In genomic region chr16:51248217-51248616, GRCh38 we compare ENCODE assay signal across 34 cellular contexts.
"Had no signal": no experiment of that assay in that cellular context is flagged by ENCODE, and none has a peak within 500 bp of the region (broad histone marks: within the 10 kb centered on the region; RNA-seq: fewer than 3 reads in every experiment).

No MANE protein-coding gene starts in this region.

- H3K9me3 ChIP-seq: MG63 had no signal

- DNase-seq: Karpas-422, Kasumi-1, MG63, MM.1S, MV-4-11, NCI-H1048, NCI-H1092, NCI-H1092 treated with DMSO at 0.1 percent for 48 hours, NCI-H1105, NCI-H1105 treated with DMSO at 0.1 percent for 48 hours, NCI-H1417, NCI-H1417 treated with DMSO at 0.1 percent for 48 hours, NCI-H1436, NCI-H1436 treated with DMSO at 0.1 percent for 48 hours, NCI-H146, NCI-H1694, NCI-H1694 treated with DMSO at 0.1 percent for 48 hours, NCI-H187, NCI-H187 treated with DMSO at 0.1 percent for 48 hours, NCI-H1930, NCI-H2029, NCI-H2029 treated with DMSO at 0.1 percent for 48 hours, NCI-H2081, NCI-H2081 treated with DMSO at 0.1 percent for 48 hours, NCI-H2107, NCI-H2171, NCI-H2171 treated with DMSO at 0.1 percent for 48 hours, NCI-H2227 treated with DMSO at 0.1 percent for 48 hours, NCI-H226, NCI-H345, NCI-H446, NCI-H446 treated with DMSO at 0.1 percent for 48 hours, NCI-H510A, NCI-H510A treated with DMSO at 0.1 percent for 48 hours had no signal

- H3K4me3 ChIP-seq: MG63 had no signal

- H3K36me3 ChIP-seq: MG63 had no signal

- H3K27me3 ChIP-seq: MG63 had no signal
